1 cellular context compared by ENCODE assay signal in the genomic region with DNA sequence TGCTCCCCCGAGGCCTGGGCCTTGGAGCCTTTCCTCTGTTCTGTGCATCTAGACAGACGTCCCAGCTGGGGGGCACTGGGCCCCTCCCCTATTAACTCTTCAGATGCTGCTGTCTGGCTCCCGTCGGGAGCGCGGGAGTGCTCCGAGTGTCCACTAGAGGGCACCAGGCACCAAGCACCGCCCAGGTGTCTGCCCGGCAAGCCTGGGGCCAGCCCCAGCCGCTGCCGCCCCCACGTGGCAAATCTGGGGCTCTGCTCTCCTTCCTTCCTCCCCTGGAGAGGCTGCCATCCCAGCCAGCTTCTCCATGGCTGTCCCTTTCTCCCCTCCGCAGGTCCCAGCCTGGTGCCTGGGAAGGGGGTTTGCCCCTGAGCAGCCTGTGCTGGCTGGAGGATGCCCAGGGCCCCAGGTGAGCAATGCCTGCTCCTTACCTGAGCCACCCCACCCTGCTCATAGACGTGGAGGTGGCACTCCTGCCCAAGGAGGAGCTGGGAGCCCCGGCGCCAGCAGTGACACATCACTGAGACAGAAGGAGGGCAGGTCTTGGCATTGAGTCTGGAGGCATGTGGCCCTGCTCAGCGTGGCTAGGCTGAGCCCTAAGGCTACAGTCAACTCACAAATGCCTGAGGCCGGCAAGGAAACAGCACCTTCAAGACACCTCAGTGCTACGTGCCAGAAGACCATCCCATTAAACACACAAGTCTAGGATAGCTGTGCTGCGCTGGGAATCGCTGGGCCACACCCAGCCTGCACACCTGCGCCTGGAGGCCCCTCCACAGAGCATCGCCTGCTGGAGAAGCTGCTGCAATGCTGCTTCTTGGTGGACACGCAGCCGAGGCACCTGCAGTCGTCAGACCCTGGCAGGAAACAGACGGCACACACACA.
TF ChIP-seq lines count a peak whose summit lies in the region.

No MANE protein-coding gene starts in this region.

TF ChIP-seq in HEK293, 187 proteins besides CTCF, POLR2A, EP300 and RAD21 (continued from another document):
- TF ChIP-seq, protein P1, sequence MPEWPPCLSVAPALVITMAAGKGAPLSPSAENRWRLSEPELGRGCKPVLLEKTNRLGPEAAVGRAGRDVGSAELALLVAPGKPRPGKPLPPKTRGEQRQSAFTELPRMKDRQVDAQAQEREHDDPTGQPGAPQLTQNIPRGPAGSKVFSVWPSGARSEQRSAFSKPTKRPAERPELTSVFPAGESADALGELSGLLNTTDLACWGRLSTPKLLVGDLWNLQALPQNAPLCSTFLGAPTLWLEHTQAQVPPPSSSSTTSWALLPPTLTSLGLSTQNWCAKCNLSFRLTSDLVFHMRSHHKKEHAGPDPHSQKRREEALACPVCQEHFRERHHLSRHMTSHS (tag by site-specific recombination; IDR thresholded peaks at IDR 0.05): no peak
- no peak for TF ChIP-seq TRIM28 (IDR thresholded peaks at IDR 0.05; ENCODE audit: borderline replicate concordance, low read length)
- TF ChIP-seq, protein P2, sequence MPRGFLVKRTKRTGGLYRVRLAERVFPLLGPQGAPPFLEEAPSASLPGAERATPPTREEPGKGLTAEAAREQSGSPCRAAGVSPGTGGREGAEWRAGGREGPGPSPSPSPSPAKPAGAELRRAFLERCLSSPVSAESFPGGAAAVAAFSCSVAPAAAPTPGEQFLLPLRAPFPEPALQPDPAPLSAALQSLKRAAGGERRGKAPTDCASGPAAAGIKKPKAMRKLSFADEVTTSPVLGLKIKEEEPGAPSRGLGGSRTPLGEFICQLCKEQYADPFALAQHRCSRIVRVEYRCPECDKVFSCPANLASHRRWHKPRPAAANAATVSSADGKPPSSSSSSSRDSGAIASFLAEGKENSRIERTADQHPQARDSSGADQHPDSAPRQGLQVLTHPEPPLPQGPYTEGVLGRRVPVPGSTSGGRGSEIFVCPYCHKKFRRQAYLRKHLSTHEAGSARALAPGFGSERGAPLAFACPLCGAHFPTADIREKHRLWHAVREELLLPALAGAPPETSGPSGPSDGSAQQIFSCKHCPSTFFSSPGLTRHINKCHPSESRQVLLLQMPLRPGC (tag by site-specific recombination; IDR thresholded peaks at IDR 0.05): no peak
- no peak for TF ChIP-seq ZNF132 (tag by site-specific recombination; IDR thresholded peaks at IDR 0.05; ENCODE audit: borderline replicate concordance)
- 0 out of 2 replicates have a peak, but pooled peaks have one; percentile 51 for TF ChIP-seq KLF10 (tag by site-specific recombination; IDR thresholded peaks at IDR 0.05)
- no peak for TF ChIP-seq ZNF174 (tag by site-specific recombination; IDR thresholded peaks at IDR 0.05)
- TF ChIP-seq, protein P3, sequence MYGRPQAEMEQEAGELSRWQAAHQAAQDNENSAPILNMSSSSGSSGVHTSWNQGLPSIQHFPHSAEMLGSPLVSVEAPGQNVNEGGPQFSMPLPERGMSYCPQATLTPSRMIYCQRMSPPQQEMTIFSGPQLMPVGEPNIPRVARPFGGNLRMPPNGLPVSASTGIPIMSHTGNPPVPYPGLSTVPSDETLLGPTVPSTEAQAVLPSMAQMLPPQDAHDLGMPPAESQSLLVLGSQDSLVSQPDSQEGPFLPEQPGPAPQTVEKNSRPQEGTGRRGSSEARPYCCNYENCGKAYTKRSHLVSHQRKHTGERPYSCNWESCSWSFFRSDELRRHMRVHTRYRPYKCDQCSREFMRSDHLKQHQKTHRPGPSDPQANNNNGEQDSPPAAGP (tag by site-specific recombination; IDR thresholded peaks at IDR 0.05): peak; percentile 90
- TF ChIP-seq, protein P4, sequence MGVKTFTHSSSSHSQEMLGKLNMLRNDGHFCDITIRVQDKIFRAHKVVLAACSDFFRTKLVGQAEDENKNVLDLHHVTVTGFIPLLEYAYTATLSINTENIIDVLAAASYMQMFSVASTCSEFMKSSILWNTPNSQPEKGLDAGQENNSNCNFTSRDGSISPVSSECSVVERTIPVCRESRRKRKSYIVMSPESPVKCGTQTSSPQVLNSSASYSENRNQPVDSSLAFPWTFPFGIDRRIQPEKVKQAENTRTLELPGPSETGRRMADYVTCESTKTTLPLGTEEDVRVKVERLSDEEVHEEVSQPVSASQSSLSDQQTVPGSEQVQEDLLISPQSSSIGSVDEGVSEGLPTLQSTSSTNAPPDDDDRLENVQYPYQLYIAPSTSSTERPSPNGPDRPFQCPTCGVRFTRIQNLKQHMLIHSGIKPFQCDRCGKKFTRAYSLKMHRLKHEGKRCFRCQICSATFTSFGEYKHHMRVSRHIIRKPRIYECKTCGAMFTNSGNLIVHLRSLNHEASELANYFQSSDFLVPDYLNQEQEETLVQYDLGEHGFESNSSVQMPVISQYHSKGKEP (tag by site-specific recombination; IDR thresholded peaks at IDR 0.05): peak; percentile 42; the same call in 1 of the 2 replicates
- peak; percentile 72; the same call in 1 of the 2 replicates for TF ChIP-seq ZNF610 (tag by site-specific recombination; IDR thresholded peaks at IDR 0.05; ENCODE audit: borderline replicate concordance)
- no peak for TF ChIP-seq ZNF10 (tag by site-specific recombination; IDR thresholded peaks at IDR 0.05)
- TF ChIP-seq, protein P5, sequence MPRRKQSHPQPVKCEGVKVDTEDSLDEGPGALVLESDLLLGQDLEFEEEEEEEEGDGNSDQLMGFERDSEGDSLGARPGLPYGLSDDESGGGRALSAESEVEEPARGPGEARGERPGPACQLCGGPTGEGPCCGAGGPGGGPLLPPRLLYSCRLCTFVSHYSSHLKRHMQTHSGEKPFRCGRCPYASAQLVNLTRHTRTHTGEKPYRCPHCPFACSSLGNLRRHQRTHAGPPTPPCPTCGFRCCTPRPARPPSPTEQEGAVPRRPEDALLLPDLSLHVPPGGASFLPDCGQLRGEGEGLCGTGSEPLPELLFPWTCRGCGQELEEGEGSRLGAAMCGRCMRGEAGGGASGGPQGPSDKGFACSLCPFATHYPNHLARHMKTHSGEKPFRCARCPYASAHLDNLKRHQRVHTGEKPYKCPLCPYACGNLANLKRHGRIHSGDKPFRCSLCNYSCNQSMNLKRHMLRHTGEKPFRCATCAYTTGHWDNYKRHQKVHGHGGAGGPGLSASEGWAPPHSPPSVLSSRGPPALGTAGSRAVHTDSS (tag by site-specific recombination; IDR thresholded peaks at IDR 0.05): no peak
- peak; percentile 78 for TF ChIP-seq KLF8 (tag by site-specific recombination; IDR thresholded peaks at IDR 0.05)
- peak; percentile 75; the same call in 1 of the 2 replicates for TF ChIP-seq ZNF341 (tag by site-specific recombination; IDR thresholded peaks at IDR 0.05; ENCODE audit: low read depth)
- TF ChIP-seq ZNF211 (tag by site-specific recombination; IDR thresholded peaks at IDR 0.05; ENCODE audit: low read depth): no peak
- TF ChIP-seq KLF16 (tag by site-specific recombination; IDR thresholded peaks at IDR 0.05): peak; percentile 84
- peak; percentile 46; the same call in 1 of the 2 replicates for TF ChIP-seq ZNF366 (tag by site-specific recombination; conservative IDR thresholded peaks at IDR 0.05)
- peak; percentile 16; the same call in 1 of the 2 replicates for TF ChIP-seq ZNF623 (tag by site-specific recombination; IDR thresholded peaks at IDR 0.05)
